8 cellular contexts compared by ENCODE assay signal in genomic region chr13:94416454-94417080, GRCh38.
DNase-seq lines count a peak whose midpoint lies in the region; ATAC-seq and TF ChIP-seq lines count a peak whose summit lies in the region.

No MANE protein-coding gene starts in this region.

- no peak for TF ChIP-seq CTCF in gastrocnemius medialis (IDR thresholded peaks at IDR 0.05 in 4 of 5, conservative IDR thresholded peaks at IDR 0.05 in 1 of 5)

- H3K36me3 ChIP-seq in gastrocnemius medialis, result no peaks in the 10 kb centered on the region

- peaks cover 0 to 9% of the 10 kb centered on the region in 2 donors for H3K4me1 ChIP-seq in gastrocnemius medialis

- no peak overlapping the region for H3K27ac ChIP-seq in gastrocnemius medialis

- no peaks in the 10 kb centered on the region for H3K27me3 ChIP-seq in gastrocnemius medialis

- no peak overlapping the region for H3K4me3 ChIP-seq in gastrocnemius medialis

- no peak for TF ChIP-seq POLR2A in gastrocnemius medialis (IDR thresholded peaks at IDR 0.05)

- intact Hi-C loops in gastrocnemius medialis (cut with DNase I; ENCODE audit: low total_unique reads), result no loop called here

- ATAC-seq in HG02885 (IDR thresholded peaks at IDR 0.05; ENCODE audit: poor library complexity, unreplicated experiment) (peak; percentile 44), HG03565 (IDR thresholded peaks at IDR 0.05; ENCODE audit: unreplicated experiment) (no peak), gastrocnemius medialis (no peak), HG03378 (IDR thresholded peaks at IDR 0.05; ENCODE audit: unreplicated experiment) (no peak)

- H3K9me3 ChIP-seq in gastrocnemius medialis, result no peaks in the 10 kb centered on the region

- in situ Hi-C loops in gastrocnemius medialis (cut with MboI; ENCODE audit: low sequenced_read_pairs in 4 of 4), result no loop called here

- peak; percentile 62 for DNase-seq in D341Med (ENCODE audit: low spot score)
- peak; percentile 15 for DNase-seq in RPMI8226
- peak; percentile 89 for DNase-seq in islet precursor cell
- DNase-seq in gastrocnemius medialis, result no peak
- no peak for DNase-seq in stimulated activated naive CD4-positive, alpha-beta T cell treated with Interleukin-2 at 50 U/mL for 16 hours (lab: John Stamatoyannopoulos, UW)

Comparison
In these comparisons a context has a peak if more than half of its experiments do, and no peak if none do; other contexts are left out.
1. DNase-seq: peak in D341Med (single experiment), RPMI8226 (single experiment) and islet precursor cell (single experiment); none in gastrocnemius medialis (0 of 2) and stimulated activated naive CD4-positive, alpha-beta T cell treated with Interleukin-2 at 50 U/mL for 16 hours (single experiment).